Comparison of ENCODE assay signal across 25 cellular contexts in the genomic region with DNA sequence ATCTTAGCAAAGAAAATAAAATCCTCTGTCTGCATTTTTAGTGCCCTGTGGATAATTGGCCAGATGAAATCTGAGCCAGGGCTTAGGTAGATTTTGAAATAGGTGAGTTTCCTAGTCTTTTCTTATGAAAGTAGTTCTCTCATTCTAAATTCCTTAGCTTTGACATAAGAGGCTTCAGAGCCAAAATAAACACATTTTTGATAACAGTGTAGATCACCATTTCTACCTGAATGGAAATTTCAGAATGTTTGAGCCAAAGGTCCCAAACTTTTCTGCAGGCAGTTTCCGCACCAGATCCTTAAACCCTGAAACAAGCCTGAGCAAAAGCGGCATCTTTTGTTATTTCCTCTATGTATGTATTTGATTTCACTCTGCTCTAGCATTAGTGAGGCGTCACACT.
"Had no signal": no experiment of that assay in that cellular context is flagged by ENCODE, and none has a peak within 500 bp of the region (broad histone marks: within the 10 kb centered on the region; RNA-seq: fewer than 3 reads in every experiment).

No MANE protein-coding gene starts in this region.

- H3K4me1 ChIP-seq: adrenal gland, ascending aorta, colonic mucosa, lower lobe of right lung, testis had no signal

- H3K27me3 ChIP-seq: adrenal gland, ascending aorta, colonic mucosa, dorsolateral prefrontal cortex, testis had no signal

- DNase-seq: activated CD4-positive, alpha-beta T cell treated with anti-CD3 and anti-CD28 coated beads, Interleukin-2, amount 10 ng/mL, durations not matched to agents 7 days and 5 days; activated CD4-positive, CD25-positive, alpha-beta regulatory T cell treated with anti-CD3 and anti-CD28 coated beads, Interleukin-2, amount 50 U/mL, for 72 hours; activated CD8-positive, alpha-beta T cell treated with anti-CD3 and anti-CD28 coated beads for 36 hours; activated T-cell treated with anti-CD3 and anti-CD28 coated beads, Interleukin-2, amount 50 U/mL, for 1 hour; adrenal gland; colonic mucosa; dorsolateral prefrontal cortex; effector memory CD8-positive, alpha-beta T cell; foreskin fibroblast; hypothalamus; lower lobe of right lung; naive thymus-derived CD4-positive, alpha-beta T cell; occipital lobe; posterior cingulate gyrus; retina; stimulated activated CD4-positive, alpha-beta T cell treated with anti-CD3 and anti-CD28 coated beads, Interleukin-2, amount 100 ng/mL, for 48 hours; stimulated activated CD8-positive, alpha-beta memory T cell treated with anti-CD3 and anti-CD28 coated beads, Interleukin-4, amount 100 ng/mL, for 48 hours; stimulated activated naive CD4-positive, alpha-beta T cell; T-helper 1 cell; testis; WERI-Rb-1 had no signal

- H3K27ac Mint-ChIP-seq: activated CD4-positive, alpha-beta T cell treated with anti-CD3 and anti-CD28 coated beads, Interleukin-2, amount 10 ng/mL, durations not matched to agents 7 days and 5 days; activated CD8-positive, alpha-beta T cell treated with anti-CD3 and anti-CD28 coated beads for 36 hours; activated naive CD8-positive, alpha-beta T cell; effector memory CD8-positive, alpha-beta T cell; naive thymus-derived CD4-positive, alpha-beta T cell; type B pancreatic cell had no signal

- H3K4me3 ChIP-seq: adrenal gland, ascending aorta, colonic mucosa, dorsolateral prefrontal cortex, lower lobe of right lung, testis had no signal

- H3K4me1 Mint-ChIP-seq: activated CD4-positive, alpha-beta T cell treated with anti-CD3 and anti-CD28 coated beads, Interleukin-2, amount 10 ng/mL, durations not matched to agents 7 days and 5 days; naive thymus-derived CD4-positive, alpha-beta T cell had no signal

- H3K27ac ChIP-seq: adrenal gland, ascending aorta, colonic mucosa, dorsolateral prefrontal cortex, lower lobe of right lung, testis, WERI-Rb-1 had no signal

- H3K9me3 ChIP-seq: adrenal gland, ascending aorta, colonic mucosa, lower lobe of right lung, testis had no signal

- H3K36me3 Mint-ChIP-seq: activated naive CD8-positive, alpha-beta T cell; naive thymus-derived CD4-positive, alpha-beta T cell; type B pancreatic cell had no signal

- H3K4me3 Mint-ChIP-seq: activated CD4-positive, alpha-beta T cell treated with anti-CD3 and anti-CD28 coated beads, Interleukin-2, amount 10 ng/mL, durations not matched to agents 7 days and 5 days; activated CD8-positive, alpha-beta T cell treated with anti-CD3 and anti-CD28 coated beads for 36 hours; activated naive CD8-positive, alpha-beta T cell; effector memory CD8-positive, alpha-beta T cell; naive thymus-derived CD4-positive, alpha-beta T cell; neural crest cell; type B pancreatic cell had no signal

- H3K9me3 Mint-ChIP-seq: activated CD4-positive, alpha-beta T cell treated with anti-CD3 and anti-CD28 coated beads, Interleukin-2, amount 10 ng/mL, durations not matched to agents 7 days and 5 days; activated CD8-positive, alpha-beta T cell treated with anti-CD3 and anti-CD28 coated beads for 36 hours had no signal

- ATAC-seq: activated CD8-positive, alpha-beta T cell treated with anti-CD3 and anti-CD28 coated beads for 36 hours; effector memory CD8-positive, alpha-beta T cell; naive thymus-derived CD4-positive, alpha-beta T cell had no signal

- H3K27me3 Mint-ChIP-seq: activated CD4-positive, alpha-beta T cell treated with anti-CD3 and anti-CD28 coated beads, Interleukin-2, amount 10 ng/mL, durations not matched to agents 7 days and 5 days; activated CD8-positive, alpha-beta T cell treated with anti-CD3 and anti-CD28 coated beads for 36 hours; activated naive CD8-positive, alpha-beta T cell; effector memory CD8-positive, alpha-beta T cell; naive thymus-derived CD4-positive, alpha-beta T cell; type B pancreatic cell had no signal

- H3K36me3 ChIP-seq: adrenal gland, ascending aorta, colonic mucosa, lower lobe of right lung, WERI-Rb-1 had no signal
